19 cellular contexts compared by ENCODE assay signal in genomic region chr3:150006774-150007173, GRCh38.
"Had no signal": no experiment of that assay in that cellular context is flagged by ENCODE, and none has a peak within 500 bp of the region (broad histone marks: within the 10 kb centered on the region; RNA-seq: fewer than 3 reads in every experiment).

No MANE protein-coding gene starts in this region.

- H3K4me1 Mint-ChIP-seq: activated CD4-positive, alpha-beta T cell treated with anti-CD3 and anti-CD28 coated beads, Interleukin-2, amount 10 ng/mL, durations not matched to agents 24 days and 14 days; activated naive CD4-positive, alpha-beta T cell treated with anti-CD3 and anti-CD28 coated beads, Interleukin-2, amount 50 U/mL, for 24 hours; nephron progenitor cell; stimulated activated memory B cell treated with anti-CD40 and anti-IgM and Interleukin-4, amounts not matched to agents 10 μg/mL and 1 μg/mL and 100 μg/mL, for 72 hours had no signal

- H3K27ac Mint-ChIP-seq: activated CD4-positive, alpha-beta T cell treated with anti-CD3 and anti-CD28 coated beads, Interleukin-2, amount 10 ng/mL, durations not matched to agents 24 days and 14 days; activated naive CD4-positive, alpha-beta T cell treated with anti-CD3 and anti-CD28 coated beads, Interleukin-2, amount 50 U/mL, for 24 hours; activated T-cell treated with anti-CD3 and anti-CD28 coated beads, Interleukin-2, amount 50 U/mL, for 72 hours; effector memory CD8-positive, alpha-beta T cell; nephron progenitor cell; stimulated activated memory B cell treated with anti-CD40 and anti-IgM and Interleukin-4, amounts not matched to agents 10 μg/mL and 1 μg/mL and 100 μg/mL, for 72 hours had no signal

- H3K4me1 ChIP-seq: lower lobe of right lung, sigmoid colon, testis, upper lobe of left lung had no signal

- H3K36me3 ChIP-seq: cardiac muscle cell, lower lobe of right lung, sigmoid colon, upper lobe of left lung had no signal

- H3K9me3 Mint-ChIP-seq: activated CD4-positive, alpha-beta T cell treated with anti-CD3 and anti-CD28 coated beads, Interleukin-2, amount 10 ng/mL, durations not matched to agents 24 days and 14 days; activated naive CD4-positive, alpha-beta T cell treated with anti-CD3 and anti-CD28 coated beads, Interleukin-2, amount 50 U/mL, for 24 hours; activated T-cell treated with anti-CD3 and anti-CD28 coated beads, Interleukin-2, amount 50 U/mL, for 72 hours; effector memory CD8-positive, alpha-beta T cell; nephron progenitor cell; stimulated activated memory B cell treated with anti-CD40 and anti-IgM and Interleukin-4, amounts not matched to agents 10 μg/mL and 1 μg/mL and 100 μg/mL, for 72 hours had no signal

- H3K27ac ChIP-seq: cardiac muscle cell, lower lobe of right lung, sigmoid colon, testis, upper lobe of left lung had no signal

- H3K4me3 ChIP-seq: cardiac muscle cell, lower lobe of right lung, sigmoid colon, testis, upper lobe of left lung had no signal

- H3K4me3 Mint-ChIP-seq: activated CD4-positive, alpha-beta T cell treated with anti-CD3 and anti-CD28 coated beads, Interleukin-2, amount 10 ng/mL, durations not matched to agents 24 days and 14 days; activated naive CD4-positive, alpha-beta T cell treated with anti-CD3 and anti-CD28 coated beads, Interleukin-2, amount 50 U/mL, for 24 hours; activated T-cell treated with anti-CD3 and anti-CD28 coated beads, Interleukin-2, amount 50 U/mL, for 72 hours; effector memory CD8-positive, alpha-beta T cell; nephron progenitor cell; stimulated activated memory B cell treated with anti-CD40 and anti-IgM and Interleukin-4, amounts not matched to agents 10 μg/mL and 1 μg/mL and 100 μg/mL, for 72 hours had no signal

- H3K9me3 ChIP-seq: lower lobe of right lung, sigmoid colon, testis, upper lobe of left lung had no signal

- H3K36me3 Mint-ChIP-seq: activated naive CD4-positive, alpha-beta T cell treated with anti-CD3 and anti-CD28 coated beads, Interleukin-2, amount 50 U/mL, for 24 hours; stimulated activated memory B cell treated with anti-CD40 and anti-IgM and Interleukin-4, amounts not matched to agents 10 μg/mL and 1 μg/mL and 100 μg/mL, for 72 hours had no signal

- H3K27me3 ChIP-seq: cardiac muscle cell, sigmoid colon, testis, upper lobe of left lung had no signal

- ATAC-seq: effector memory CD8-positive, alpha-beta T cell; left colon; lower lobe of right lung; stimulated activated memory B cell treated with anti-CD40 and anti-IgM and Interleukin-4, amounts not matched to agents 10 μg/mL and 1 μg/mL and 100 μg/mL, for 72 hours had no signal

- DNase-seq: activated CD4-positive, alpha-beta T cell treated with anti-CD3 and anti-CD28 coated beads, Interleukin-2, amount 10 ng/mL, durations not matched to agents 24 days and 14 days; activated CD4-positive, CD25-positive, alpha-beta regulatory T cell; activated gamma-delta T cell; activated T-cell treated with anti-CD3 and anti-CD28 coated beads, Interleukin-2, amount 50 U/mL, for 72 hours; dermis blood vessel endothelial cell; effector memory CD8-positive, alpha-beta T cell; hippocampal formation; left colon; lower lobe of right lung; nephron progenitor cell; nucleus accumbens; posterior cingulate gyrus; sigmoid colon; stimulated activated CD4-positive, alpha-beta T cell treated with anti-CD3 and anti-CD28 coated beads, Interleukin-4, amount 100 ng/mL, for 24 hours; testis; upper lobe of left lung had no signal
